10 cellular contexts compared by ENCODE assay signal in the genomic region with DNA sequence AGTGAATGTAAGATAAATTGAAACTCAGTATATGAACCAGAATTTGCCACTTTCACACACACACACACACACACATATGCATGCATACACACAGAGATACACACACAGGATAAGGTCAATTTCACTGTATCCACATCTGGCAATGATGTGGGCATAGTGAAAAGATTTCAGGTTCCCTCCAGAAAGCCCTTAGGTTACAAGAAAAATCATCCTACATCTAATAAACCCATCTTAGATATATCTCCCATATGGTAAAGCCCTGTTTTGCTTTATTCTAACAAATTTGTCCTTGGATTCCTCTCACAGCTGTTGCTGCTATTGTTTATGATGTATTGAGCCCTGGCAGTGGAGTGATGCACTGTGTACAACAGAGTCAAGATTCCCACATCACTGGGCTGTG. TPM values are rescaled to one million over a fixed set of nuclear protein-coding genes. Genes with fewer than 3 reads are reported as not detected.
"Had no signal": no experiment of that assay in that cellular context is flagged by ENCODE, and none has a peak within 500 bp of the region (broad histone marks: within the 10 kb centered on the region; RNA-seq: fewer than 3 reads in every experiment).

No MANE protein-coding gene starts in this region.

- H3K36me3 ChIP-seq: HAP-1 had no signal

- H3K4me3 ChIP-seq: GM23248, GM23338, HAP-1 had no signal

- H3K9ac ChIP-seq: GM23248 had no signal

- H3K4me2 ChIP-seq: GM23338 had no signal

- ATAC-seq: GM23338, HCT116 had no signal

- H3K27ac ChIP-seq: GM23248 had no signal

- DNase-seq: GM23248, GOT3, H7, H9, HCEC 1CT, HFFc6 had no signal

- H3K4me1 ChIP-seq: HAP-1 had no signal

- H3K9me3 ChIP-seq: HAP-1 had no signal

- H2AFZ ChIP-seq: GM23248, GM23338 had no signal

RNA-seq across cellular contexts. Expression of a gene that starts 27.9 kb away (rescaled TPM):
- total RNA-seq: GM23248, GM23338, H1, H7, HFFc6 had no signal
- polyA plus RNA-seq: GM23248, GM23338, H1 had no signal

RNA-seq across cellular contexts. Expression of a gene that starts 47.2 kb away (rescaled TPM):
- total RNA-seq: GM23248, GM23338, H1, H7, HFFc6 had no signal
- polyA plus RNA-seq: GM23248, GM23338, H1 had no signal
